In genomic region chr1:244352156-244352830, GRCh38 we compare ENCODE assay signal across 18 cellular contexts.
A peak's percentile ranks its signal among the peaks of the same experiment; 100 is the strongest.
DNase-seq lines count a peak whose midpoint lies in the region; ATAC-seq and TF ChIP-seq lines count a peak whose summit lies in the region.
"Had no signal": no experiment of that assay in that cellular context is flagged by ENCODE, and none has a peak within 500 bp of the region (broad histone marks: within the 10 kb centered on the region; RNA-seq: fewer than 3 reads in every experiment).

No MANE protein-coding gene starts in this region.

- H3K4me1 ChIP-seq in mammary epithelial cell (ENCODE audit: insufficient read depth, low read length): peaks cover 22% of the 10 kb centered on the region
- H3K4me1 ChIP-seq in mesodermal cell (ENCODE audit: control insufficient read depth, insufficient read depth, low read length, poor library complexity, severe bottlenecking): peaks cover 27% of the 10 kb centered on the region

- intact Hi-C loops in MCF 10A (cut with micrococcal nuclease): loop anchor here (5.0 kb wide), 1 partner anchor 100 kb away; the partner anchor contains the start of gene ADSS2
- intact Hi-C loops in mammary epithelial cell (cut with micrococcal nuclease): loop anchor here (2.0 kb wide), 1 partner anchor 29 kb away; no protein-coding TSS in a partner anchor

- H3K4me2 ChIP-seq in mammary epithelial cell (ENCODE audit: insufficient read depth, low read depth, low read length): no peak overlapping the region
- H3K4me2 ChIP-seq: hepatocyte had no signal

- CTCF ChIA-PET in MCF 10A (lab: Yijun Ruan, JAX): interaction anchor here (0.9 to 1.5 kb wide), 2 partner anchors 48 to 63 kb away, joined by 3 to 4 read pairs; no protein-coding TSS in a partner anchor
- CTCF ChIA-PET in mammary epithelial cell (lab: Charles Lee; ENCODE audit: low non-redundant PET): no interaction called here

- no peaks in the 10 kb centered on the region for H3K27me3 Mint-ChIP-seq in MCF 10A (ENCODE audit: insufficient read depth, unreplicated experiment)
- no peaks in the 10 kb centered on the region for H3K27me3 Mint-ChIP-seq in type B pancreatic cell

- H3K36me3 ChIP-seq in mammary epithelial cell (ENCODE audit: insufficient read depth, low read length): no peaks in the 10 kb centered on the region
- no peaks in the 10 kb centered on the region for H3K36me3 ChIP-seq in mesodermal cell (ENCODE audit: control insufficient read depth, insufficient read depth, low read length)
- H3K36me3 ChIP-seq: SJSA1 had no signal

- H3K9ac ChIP-seq in mammary epithelial cell (ENCODE audit: insufficient read depth, low read length): no peak overlapping the region

- H3K4me3 Mint-ChIP-seq in MCF 10A (ENCODE audit: unreplicated experiment) (no peak overlapping the region), type B pancreatic cell (no peak overlapping the region)
- H3K4me3 Mint-ChIP-seq: CD4-positive, alpha-beta memory T cell; effector memory CD8-positive, alpha-beta T cell; T-helper 2 cell treated with Interferon-gamma antibody and Interleukin-4, amounts not matched to agents 5 μg/mL and 100 μg/mL, for 36 hours had no signal

- H3K4me1 Mint-ChIP-seq in MCF 10A (ENCODE audit: insufficient read depth, unreplicated experiment) (peaks cover 42% of the 10 kb centered on the region), type B pancreatic cell (ENCODE audit: unreplicated experiment) (peaks cover 40% of the 10 kb centered on the region)

- no peaks in the 10 kb centered on the region for H3K9me3 Mint-ChIP-seq in MCF 10A (ENCODE audit: unreplicated experiment)
- peaks cover 10% of the 10 kb centered on the region for H3K9me3 Mint-ChIP-seq in type B pancreatic cell
- H3K9me3 Mint-ChIP-seq: CD4-positive, alpha-beta memory T cell; effector memory CD8-positive, alpha-beta T cell; T-helper 2 cell treated with Interferon-gamma antibody and Interleukin-4, amounts not matched to agents 5 μg/mL and 100 μg/mL, for 36 hours had no signal

- 87% methylated on average over 7 of the region's 7 CpGs for WGBS in mammary epithelial cell (ENCODE audit: low coverage, missing lambda C conversion rate)
- whole genome bisulfite sequencing in mesodermal cell (ENCODE audit: insufficient coverage in 2 of 2), 2 experiments: 80 to 92% methylated on average over 4 to 5 of the region's 7 CpGs

- dilution Hi-C loops in mammary epithelial cell (cut with HindIII; ENCODE audit: low sequenced_read_pairs): loop anchor here (5.0 kb wide), 1 partner anchor 45 kb away; no protein-coding TSS in a partner anchor

- H3K9me3 ChIP-seq in mammary epithelial cell (replicated peaks; ENCODE audit: insufficient read depth, low read length): no peaks in the 10 kb centered on the region
- no peaks in the 10 kb centered on the region for H3K9me3 ChIP-seq in mesodermal cell (ENCODE audit: control insufficient read depth, low read length)
- H3K9me3 ChIP-seq: SJSA1 had no signal

- no peak for ATAC-seq in HG03469 (IDR thresholded peaks at IDR 0.05; ENCODE audit: unreplicated experiment)
- ATAC-seq in GM18870 (IDR thresholded peaks at IDR 0.05; ENCODE audit: unreplicated experiment): no peak
- ATAC-seq: activated CD4-positive, CD25-positive, alpha-beta regulatory T cell treated with anti-CD3 and anti-CD28 coated beads, Interleukin-2, amount 50 U/mL, for 24 hours; effector memory CD8-positive, alpha-beta T cell had no signal

- H3K27ac Mint-ChIP-seq in MCF 10A (ENCODE audit: low read depth, unreplicated experiment) (peak overlapping the region; percentile 97), type B pancreatic cell (peak overlapping the region; percentile 61)
- H3K27ac Mint-ChIP-seq: activated T-helper 2 cell treated with anti-CD3 and anti-CD28 coated beads, Interferon-gamma antibody, Interleukin-2, Interleukin-4, amounts not matched to agents 10 μg/mL and 5 μg/mL and 100 μg/mL, durations not matched to agents 14 hours and 24 hours and 36 hours; effector memory CD8-positive, alpha-beta T cell; T-helper 2 cell treated with Interferon-gamma antibody and Interleukin-4, amounts not matched to agents 5 μg/mL and 100 μg/mL, for 36 hours had no signal

- BruUV-seq in MCF 10A (replicated peaks; lab: Mats Ljungman, UMichigan) (no TSS peak), mammary epithelial cell (replicated peaks; lab: Mats Ljungman, UMichigan) (no TSS peak)

- no peak overlapping the region for H3K27ac ChIP-seq in mammary epithelial cell (ENCODE audit: insufficient read depth, low read depth, low read length)
- H3K27ac ChIP-seq in coronary artery: no peak overlapping the region
- H3K27ac ChIP-seq in mesodermal cell (ENCODE audit: low read depth, low read length, severe bottlenecking): peak overlapping the region; percentile 25

- DNase-seq in MCF 10A (ENCODE audit: unreplicated experiment) (no peak), mammary epithelial cell (no peak), coronary artery (ENCODE audit: low spot score) (peak; percentile 36), type B pancreatic cell (ENCODE audit: extremely low spot score, unreplicated experiment) (no peak), NCI-H1417 (lab: John Stamatoyannopoulos, UW) (no peak)
- DNase-seq: CD4-positive, alpha-beta memory T cell; effector memory CD8-positive, alpha-beta T cell; GOT3; KBM-7; stimulated activated naive CD4-positive, alpha-beta T cell had no signal

- H3K36me3 Mint-ChIP-seq in MCF 10A (ENCODE audit: insufficient read depth, unreplicated experiment) (no peaks in the 10 kb centered on the region), type B pancreatic cell (no peaks in the 10 kb centered on the region)
- H3K36me3 Mint-ChIP-seq: CD4-positive, alpha-beta memory T cell had no signal

- no peaks in the 10 kb centered on the region for H3K27me3 ChIP-seq in mammary epithelial cell (ENCODE audit: insufficient read depth, low read length)
- H3K27me3 ChIP-seq: hepatocyte, SJSA1 had no signal

- TF ChIP-seq CTCF in MCF 10A (IDR thresholded peaks at IDR 0.05; ENCODE audit: unreplicated experiment): no peak
- no peak for TF ChIP-seq CTCF in mammary epithelial cell (conservative IDR thresholded peaks at IDR 0.05 in 1 of 2, IDR thresholded peaks at IDR 0.05 in 1 of 2; ENCODE audit: extremely low read depth in 1 of 2, insufficient read depth in 1 of 2, low read depth in 1 of 2, low read length in 2 of 2)
- TF ChIP-seq CTCF in coronary artery (IDR thresholded peaks at IDR 0.05): no peak
- no peak for TF ChIP-seq CTCF in type B pancreatic cell (conservative IDR thresholded peaks at IDR 0.05)

- in situ Hi-C loops in mammary epithelial cell (cut with MboI; ENCODE audit: low sequenced_read_pairs in 2 of 2): no loop called here

- POLR2A ChIA-PET in MCF 10A (lab: Yijun Ruan, JAX): interaction anchor here (0.6 to 2.2 kb wide), 5 partner anchors 20 to 283 kb away, joined by 3 to 11 read pairs (median 4); no protein-coding TSS in a partner anchor

- no peak overlapping the region for H2AFZ ChIP-seq in mammary epithelial cell (ENCODE audit: low read depth, low read length)
- H2AFZ ChIP-seq: hepatocyte had no signal

- H4K20me1 ChIP-seq in mammary epithelial cell (ENCODE audit: insufficient read depth, low read length): no peaks in the 10 kb centered on the region

- H3K79me2 ChIP-seq in mammary epithelial cell (ENCODE audit: insufficient read depth, low read length): no peaks in the 10 kb centered on the region
- H3K79me2 ChIP-seq: hepatocyte had no signal

- H3K4me3 ChIP-seq in mammary epithelial cell (replicated peaks in 1 of 3; ENCODE audit: insufficient read depth in 1 of 3, low read depth in 2 of 3, low read length in 3 of 3) (no peak overlapping the region), coronary artery (no peak overlapping the region), mesodermal cell (ENCODE audit: extremely low read depth, insufficient read depth, low read length, poor library complexity, severe bottlenecking) (no peak overlapping the region)
- H3K4me3 ChIP-seq: hepatocyte, SJSA1 had no signal
